ENCODE assay signal across 8 cellular contexts in the genomic region with DNA sequence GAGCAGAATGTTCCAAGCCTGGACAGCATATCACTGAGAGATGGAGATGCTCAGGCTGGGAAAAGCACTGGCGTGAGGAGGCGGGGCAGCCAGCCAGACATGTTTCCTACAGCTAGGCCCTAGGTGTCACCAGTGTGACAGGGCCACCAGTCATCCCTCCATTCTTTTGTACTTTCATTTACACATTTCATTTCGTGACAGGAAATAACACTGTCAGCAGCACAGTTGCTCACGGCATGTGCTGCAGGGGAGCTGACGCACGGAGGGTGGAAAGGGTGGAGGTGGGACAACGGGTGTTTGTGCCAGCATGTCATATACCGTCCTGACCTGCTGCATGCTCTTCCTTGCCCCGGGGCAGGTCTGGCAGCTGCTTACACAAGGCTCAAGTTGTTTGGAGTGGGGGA. TPM values are rescaled to one million over a fixed set of nuclear protein-coding genes. Genes with fewer than 3 reads are reported as not detected.
A peak's percentile ranks its signal among the peaks of the same experiment; 100 is the strongest.
DNase-seq lines count a peak whose midpoint lies in the region; ATAC-seq and TF ChIP-seq lines count a peak whose summit lies in the region.

No MANE protein-coding gene starts in this region.

- H3K27me3 Mint-ChIP-seq in T-helper 1 cell treated with Interleukin-12 subunit alpha and Interleukin-12 subunit beta and Interleukin-4 antibody, amounts not matched to agents 30 μg/mL and 1 μg/mL, for 36 hours (ENCODE audit: low read depth), result no peaks in the 10 kb centered on the region
- no peaks in the 10 kb centered on the region for H3K27me3 Mint-ChIP-seq in CD14-positive monocyte (ENCODE audit: low read depth in 3 of 3)

- H3K27ac ChIP-seq in ascending aorta (no peak overlapping the region), spleen (peak overlapping the region; percentile 68 to 91 (median 80))

- peak overlapping the region; percentile 54 for H3K4me3 Mint-ChIP-seq in T-helper 1 cell treated with Interleukin-12 subunit alpha and Interleukin-12 subunit beta and Interleukin-4 antibody, amounts not matched to agents 30 μg/mL and 1 μg/mL, for 36 hours
- no peak overlapping the region for H3K4me3 Mint-ChIP-seq in CD14-positive monocyte

- H3K4me1 ChIP-seq in ascending aorta, result no peaks in the 10 kb centered on the region
- H3K4me1 ChIP-seq in spleen, result peaks cover 5 to 43% (median 23%) of the 10 kb centered on the region in 6 donors

- H3K36me3 Mint-ChIP-seq in T-helper 1 cell treated with Interleukin-12 subunit alpha and Interleukin-12 subunit beta and Interleukin-4 antibody, amounts not matched to agents 30 μg/mL and 1 μg/mL, for 36 hours (ENCODE audit: low read depth), result peaks cover 3% of the 10 kb centered on the region
- H3K36me3 Mint-ChIP-seq in CD14-positive monocyte, result no peaks in the 10 kb centered on the region

- H3K9me3 Mint-ChIP-seq in T-helper 1 cell treated with Interleukin-12 subunit alpha and Interleukin-12 subunit beta and Interleukin-4 antibody, amounts not matched to agents 30 μg/mL and 1 μg/mL, for 36 hours, result no peaks in the 10 kb centered on the region
- no peaks in the 10 kb centered on the region for H3K9me3 Mint-ChIP-seq in CD14-positive monocyte

- peak; percentile 71 for ATAC-seq in HG03045 (IDR thresholded peaks at IDR 0.05; ENCODE audit: unreplicated experiment)

- H3K9me3 ChIP-seq in ascending aorta (no peaks in the 10 kb centered on the region), spleen (peaks cover 0 to 3% (median 0%) of the 10 kb centered on the region in 8 donors)

- peak; percentile 43 for DNase-seq in NCI-H146 (lab: John Stamatoyannopoulos, UW)
- DNase-seq in NCI-H146 treated with DMSO at 0.1 percent for 48 hours (lab: John Stamatoyannopoulos, UW; ENCODE audit: unreplicated experiment), result no peak
- peak; percentile 23 to 68 for DNase-seq in ascending aorta (ENCODE audit: low spot score in 2 of 2)
- peak; percentile 93 for DNase-seq in spleen
- DNase-seq in NOMO-1 treated with DMSO at 0.1 percent for 48 hours (lab: John Stamatoyannopoulos, UW; ENCODE audit: unreplicated experiment), result no peak
- DNase-seq in CD14-positive monocyte (ENCODE audit: low spot score), result no peak

- intact Hi-C loops in ascending aorta (cut with DNase I), result no loop called here
- intact Hi-C loops in spleen (cut with DNase I; ENCODE audit: low total_unique reads), result no loop called here
- intact Hi-C loops in CD14-positive monocyte (cut with micrococcal nuclease), result no loop called here

- no peak for TF ChIP-seq CTCF in ascending aorta (IDR thresholded peaks at IDR 0.05)
- peak in 4 of 11 experiments; percentile 11 to 28 (median 19) for TF ChIP-seq CTCF in spleen (IDR thresholded peaks at IDR 0.05 in 8 of 11, conservative IDR thresholded peaks at IDR 0.05 in 3 of 11)
- TF ChIP-seq CTCF in CD14-positive monocyte (IDR thresholded peaks at IDR 0.05), result no peak

- H3K27me3 ChIP-seq in ascending aorta, result no peaks in the 10 kb centered on the region
- no peaks in the 10 kb centered on the region for H3K27me3 ChIP-seq in spleen (replicated peaks in 1 of 7)

- H3K36me3 ChIP-seq in ascending aorta (no peaks in the 10 kb centered on the region), spleen (no peaks in the 10 kb centered on the region)

- peaks cover 37% of the 10 kb centered on the region for H3K4me1 Mint-ChIP-seq in T-helper 1 cell treated with Interleukin-12 subunit alpha and Interleukin-12 subunit beta and Interleukin-4 antibody, amounts not matched to agents 30 μg/mL and 1 μg/mL, for 36 hours (ENCODE audit: low read depth)
- no peaks in the 10 kb centered on the region for H3K4me1 Mint-ChIP-seq in CD14-positive monocyte

- 32 to 60% (median 40%) methylated on average over 9 of the region's 9 CpGs for WGBS in spleen, 5 donors

- H3K4me3 ChIP-seq in ascending aorta (no peak overlapping the region), spleen (no peak overlapping the region)

- peak in 1 of 3 donors; percentile 31 for TF ChIP-seq POLR2A in spleen (IDR thresholded peaks at IDR 0.05)

- peak overlapping the region; percentile 95 for H3K27ac Mint-ChIP-seq in T-helper 1 cell treated with Interleukin-12 subunit alpha and Interleukin-12 subunit beta and Interleukin-4 antibody, amounts not matched to agents 30 μg/mL and 1 μg/mL, for 36 hours
- H3K27ac Mint-ChIP-seq in CD14-positive monocyte, result peak overlapping the region in 2 of 7 donors; percentile 72 to 74

RNA-seq across cellular contexts. Expression of a gene that starts 14.8 kb away (rescaled TPM):
- total RNA-seq in ascending aorta, result 34.4 TPM
- 100 to 1,000 TPM in 3 of 7 donors, 10 to 100 TPM in 4; 71.8 to 175 (median 99.4) TPM for total RNA-seq in spleen
- polyA plus RNA-seq in spleen, result 10 to 100 TPM; 14.2 to 21.1 (median 15.0) TPM
- 10 to 100 TPM; 11.6 to 21.4 TPM for polyA plus RNA-seq in CD14-positive monocyte

Comparison
In these comparisons a context has a peak if more than half of its experiments do, and no peak if none do; other contexts are left out.
1. DNase-seq: peak in NCI-H146 (single experiment), ascending aorta (2 of 2) and spleen (single experiment); none in NCI-H146 treated with DMSO at 0.1 percent for 48 hours (single experiment), NOMO-1 treated with DMSO at 0.1 percent for 48 hours (single experiment) and CD14-positive monocyte (single experiment).
2. H3K27ac ChIP-seq: peak in spleen (8 of 8); none in ascending aorta (0 of 2).